ENCODE assay signal across 14 cellular contexts in genomic region chr7:4239991-4240812, GRCh38.
"Had no signal": no experiment of that assay in that cellular context is flagged by ENCODE, and none has a peak within 500 bp of the region (broad histone marks: within the 10 kb centered on the region; RNA-seq: fewer than 3 reads in every experiment).

No MANE protein-coding gene starts in this region.

- H3K27me3 ChIP-seq: brain microvascular endothelial cell had no signal

- H3K36me3 Mint-ChIP-seq: activated naive CD8-positive, alpha-beta T cell treated with anti-CD3 and anti-CD28 coated beads for 36 hours had no signal

- ATAC-seq: esophagus mucosa; left colon; naive thymus-derived CD4-positive, alpha-beta T cell had no signal

- H3K4me3 Mint-ChIP-seq: activated B cell treated with CpG ODN at 0.5 μM for 24 hours; activated CD4-positive, alpha-beta T cell treated with anti-CD3 and anti-CD28 coated beads, Interleukin-2, amount 10 ng/mL, durations not matched to agents 24 days and 14 days; activated naive CD8-positive, alpha-beta T cell treated with anti-CD3 and anti-CD28 coated beads for 36 hours; naive thymus-derived CD4-positive, alpha-beta T cell; stimulated activated naive CD8-positive, alpha-beta T cell treated with anti-CD3 and anti-CD28 coated beads, Interleukin-15, Interleukin-2, amounts not matched to agents 100 ng/mL and 50 ng/mL, for 24 hours had no signal

- DNase-seq: activated B cell treated with CpG ODN at 0.5 μM for 24 hours; activated CD4-positive, alpha-beta T cell treated with anti-CD3 and anti-CD28 coated beads, Interleukin-2, amount 10 ng/mL, durations not matched to agents 24 days and 14 days; activated CD8-positive, alpha-beta memory T cell treated with anti-CD3 and anti-CD28 coated beads for 24 hours; activated naive CD8-positive, alpha-beta T cell treated with anti-CD3 and anti-CD28 coated beads for 36 hours; brain microvascular endothelial cell; cerebellar nuclear complex; hypothalamus; left colon; naive thymus-derived CD4-positive, alpha-beta T cell; occipital lobe; stimulated activated CD4-positive, alpha-beta T cell treated with anti-CD3 and anti-CD28 coated beads, Interleukin-15, amount 100 ng/mL, for 24 hours; stimulated activated CD4-positive, alpha-beta T cell treated with anti-CD3 and anti-CD28 coated beads, Interleukin-4, amount 100 ng/mL, for 24 hours had no signal

- H3K27me3 Mint-ChIP-seq: activated B cell treated with CpG ODN at 0.5 μM for 24 hours; activated CD4-positive, alpha-beta T cell treated with anti-CD3 and anti-CD28 coated beads, Interleukin-2, amount 10 ng/mL, durations not matched to agents 24 days and 14 days; activated naive CD8-positive, alpha-beta T cell treated with anti-CD3 and anti-CD28 coated beads for 36 hours; naive thymus-derived CD4-positive, alpha-beta T cell; stimulated activated naive CD8-positive, alpha-beta T cell treated with anti-CD3 and anti-CD28 coated beads, Interleukin-15, Interleukin-2, amounts not matched to agents 100 ng/mL and 50 ng/mL, for 24 hours had no signal

- H3K36me3 ChIP-seq: brain microvascular endothelial cell had no signal

- H3K9me3 Mint-ChIP-seq: activated naive CD8-positive, alpha-beta T cell treated with anti-CD3 and anti-CD28 coated beads for 36 hours had no signal

- H3K27ac Mint-ChIP-seq: activated B cell treated with CpG ODN at 0.5 μM for 24 hours; activated CD4-positive, alpha-beta T cell treated with anti-CD3 and anti-CD28 coated beads, Interleukin-2, amount 10 ng/mL, durations not matched to agents 24 days and 14 days; activated naive CD8-positive, alpha-beta T cell treated with anti-CD3 and anti-CD28 coated beads for 36 hours; stimulated activated naive CD8-positive, alpha-beta T cell treated with anti-CD3 and anti-CD28 coated beads, Interleukin-15, Interleukin-2, amounts not matched to agents 100 ng/mL and 50 ng/mL, for 24 hours had no signal

- H3K27ac ChIP-seq: brain microvascular endothelial cell had no signal

- H3K4me1 Mint-ChIP-seq: activated B cell treated with CpG ODN at 0.5 μM for 24 hours; activated CD4-positive, alpha-beta T cell treated with anti-CD3 and anti-CD28 coated beads, Interleukin-2, amount 10 ng/mL, durations not matched to agents 24 days and 14 days had no signal
